ENCODE assay signal across 1 cellular context in genomic region chr9:93239526-93239925, GRCh38.
TF ChIP-seq lines count a peak whose summit lies in the region.

No MANE protein-coding gene starts in this region.

TF ChIP-seq in HepG2, 621 proteins besides CTCF, POLR2A, EP300 and RAD21 (continued from another document):
- TF ChIP-seq MLX (CRISPR knock-in tag; IDR thresholded peaks at IDR 0.05) (no peak), BRD4 (CRISPR knock-in tag; IDR thresholded peaks at IDR 0.05) (no peak), KDM2A (CRISPR knock-in tag; IDR thresholded peaks at IDR 0.05; ENCODE audit: borderline replicate concordance, low read depth) (no peak), MAX (IDR thresholded peaks at IDR 0.05) (no peak), MED13 (CRISPR knock-in tag; IDR thresholded peaks at IDR 0.05) (no peak), FOXM1 (CRISPR knock-in tag; IDR thresholded peaks at IDR 0.05) (no peak)
